22 cellular contexts compared by ENCODE assay signal in genomic region chr5:68077349-68077894, GRCh38.
DNase-seq lines count a peak whose midpoint lies in the region; ATAC-seq and TF ChIP-seq lines count a peak whose summit lies in the region.
"Had no signal": no experiment of that assay in that cellular context is flagged by ENCODE, and none has a peak within 500 bp of the region (broad histone marks: within the 10 kb centered on the region; RNA-seq: fewer than 3 reads in every experiment).

No MANE protein-coding gene starts in this region.

- 85 to 90% methylated on average over 6 of the region's 6 CpGs for WGBS in tibial nerve, 2 donors

- H3K4me2 ChIP-seq in neural progenitor cell: no peak overlapping the region
- H3K4me2 ChIP-seq: GM23338 had no signal

- H3K4me3 Mint-ChIP-seq in neural progenitor cell: no peak overlapping the region
- H3K4me3 Mint-ChIP-seq: GM23338, H9 had no signal

- H3K9me3 Mint-ChIP-seq in neural progenitor cell: peaks cover 3% of the 10 kb centered on the region
- H3K9me3 Mint-ChIP-seq: CD4-positive, CD25-positive, alpha-beta regulatory T cell; GM23338; H9 had no signal

- H3K9me3 ChIP-seq in BE2C (no peaks in the 10 kb centered on the region), neural progenitor cell (ENCODE audit: low read depth) (no peaks in the 10 kb centered on the region), tibial nerve (no peaks in the 10 kb centered on the region)
- H3K9me3 ChIP-seq: SJCRH30 had no signal

- H3K4me1 Mint-ChIP-seq in neural progenitor cell: peaks cover 6% of the 10 kb centered on the region
- H3K4me1 Mint-ChIP-seq: CD4-positive, CD25-positive, alpha-beta regulatory T cell; GM23338; H9 had no signal

- no peaks in the 10 kb centered on the region for H4K20me1 ChIP-seq in neural progenitor cell (ENCODE audit: low read depth)

- H3K9ac ChIP-seq in neural progenitor cell: no peak overlapping the region

- no peak for TF ChIP-seq POLR2A in tibial nerve (IDR thresholded peaks at IDR 0.05)

- DNase-seq in BE2C (peak; percentile 60), ELF-1 (ENCODE audit: low read depth, low spot score) (peak; percentile 46), islet precursor cell (peak; percentile 84), neural progenitor cell (ENCODE audit: low spot score) (no peak), tibial nerve (ENCODE audit: low spot score in 2 of 2) (no peak), NCI-H526 treated with DMSO at 0.1 percent for 48 hours (lab: John Stamatoyannopoulos, UW) (no peak)
- DNase-seq: CD4-positive, CD25-positive, alpha-beta regulatory T cell; DMS53; H9; Kasumi-1; NCI-H1105 treated with DMSO at 0.1 percent for 48 hours; NCI-H1694; NCI-H2029 treated with DMSO at 0.1 percent for 48 hours; NK-92 treated with Interleukin-12 subunit alpha and Interleukin-12 subunit beta, amount 100 ng/mL, for 24 hours; PC-3; SJCRH30; T-helper 1 cell had no signal

- no peaks in the 10 kb centered on the region for H3F3A ChIP-seq in neural progenitor cell (ENCODE audit: low read depth)

- H3K36me3 Mint-ChIP-seq in neural progenitor cell: no peaks in the 10 kb centered on the region
- H3K36me3 Mint-ChIP-seq: CD4-positive, CD25-positive, alpha-beta regulatory T cell had no signal

- H3K4me1 ChIP-seq in BE2C: peaks cover 9% of the 10 kb centered on the region; the same call in 1 of the 2 replicates
- H3K4me1 ChIP-seq in neural progenitor cell: peaks cover 6% of the 10 kb centered on the region
- peaks cover 0 to 4% (median 0%) of the 10 kb centered on the region in 4 donors for H3K4me1 ChIP-seq in tibial nerve
- H3K4me1 ChIP-seq: SJCRH30 had no signal

- ATAC-seq in GM21723 (IDR thresholded peaks at IDR 0.05; ENCODE audit: unreplicated experiment): no peak
- ATAC-seq: GM23338, HepG2, K562, PC-3, Right ventricle myocardium inferior had no signal

- no peaks in the 10 kb centered on the region for H3K36me3 ChIP-seq in BE2C
- no peaks in the 10 kb centered on the region for H3K36me3 ChIP-seq in neural progenitor cell
- no peaks in the 10 kb centered on the region for H3K36me3 ChIP-seq in tibial nerve
- H3K36me3 ChIP-seq: SJCRH30 had no signal

- no peaks in the 10 kb centered on the region for H3K27me3 ChIP-seq in BE2C
- H3K27me3 ChIP-seq in neural progenitor cell: no peaks in the 10 kb centered on the region
- H3K27me3 ChIP-seq in tibial nerve: no peaks in the 10 kb centered on the region
- H3K27me3 ChIP-seq: SJCRH30 had no signal

- H3K4me3 ChIP-seq in BE2C (ENCODE audit: low read depth, low read length): no peak overlapping the region
- no peak overlapping the region for H3K4me3 ChIP-seq in neural progenitor cell
- H3K4me3 ChIP-seq in tibial nerve: no peak overlapping the region
- H3K4me3 ChIP-seq: GM23338, K562, SJCRH30 had no signal

- peak overlapping the region; percentile 48 for H2AFZ ChIP-seq in neural progenitor cell (replicated peaks)
- H2AFZ ChIP-seq: GM23338 had no signal

- TF ChIP-seq CTCF in BE2C (IDR thresholded peaks at IDR 0.05; ENCODE audit: low read depth, low read length) (no peak), neural progenitor cell (IDR thresholded peaks at IDR 0.05) (no peak), tibial nerve (IDR thresholded peaks at IDR 0.05) (no peak)

- no peak overlapping the region for H3K27ac Mint-ChIP-seq in neural progenitor cell
- H3K27ac Mint-ChIP-seq: CD4-positive, CD25-positive, alpha-beta regulatory T cell; GM23338; H9 had no signal

- peaks cover 6% of the 10 kb centered on the region for H3K27me3 Mint-ChIP-seq in neural progenitor cell (ENCODE audit: insufficient read depth, low read depth)

- H3K27ac ChIP-seq in neural progenitor cell (no peak overlapping the region), tibial nerve (no peak overlapping the region)
- H3K27ac ChIP-seq: SJCRH30 had no signal

- no peaks in the 10 kb centered on the region for H3K79me2 ChIP-seq in neural progenitor cell (ENCODE audit: low read depth)

- no peak for TF ChIP-seq EP300 in tibial nerve (IDR thresholded peaks at IDR 0.05)

Comparison
In these comparisons a context has a peak if more than half of its experiments do, and no peak if none do; other contexts are left out.
1. DNase-seq: peak in BE2C (single experiment), ELF-1 (single experiment) and islet precursor cell (single experiment); none in neural progenitor cell (single experiment), tibial nerve (0 of 2) and NCI-H526 treated with DMSO at 0.1 percent for 48 hours (single experiment).